ENCODE assay signal across 17 cellular contexts in genomic region chr1:95888877-95889799, GRCh38.
DNase-seq lines count a peak whose midpoint lies in the region; ATAC-seq, FAIRE-seq and TF ChIP-seq lines count a peak whose summit lies in the region.
"Had no signal": no experiment of that assay in that cellular context is flagged by ENCODE, and none has a peak within 500 bp of the region (broad histone marks: within the 10 kb centered on the region; RNA-seq: fewer than 3 reads in every experiment).

No MANE protein-coding gene starts in this region.

- 37% methylated on average over 8 of the region's 8 CpGs for WGBS in hepatocyte (ENCODE audit: low lambda C conversion rate, missing lambda C conversion rate)

- H3K4me1 ChIP-seq in PC-9 (replicated peaks; ENCODE audit: insufficient read depth), result no peaks in the 10 kb centered on the region
- H3K4me1 ChIP-seq in hepatocyte (ENCODE audit: insufficient read depth), result no peaks in the 10 kb centered on the region

- H3K4me2 ChIP-seq in PC-9, result no peak overlapping the region
- H3K4me2 ChIP-seq in hepatocyte, result peak overlapping the region; percentile 61

- H4K20me1 ChIP-seq in PC-9 (ENCODE audit: insufficient read depth) (no peaks in the 10 kb centered on the region), hepatocyte (ENCODE audit: insufficient read depth, poor library complexity, severe bottlenecking) (no peaks in the 10 kb centered on the region)

- H3K79me2 ChIP-seq in PC-9 (ENCODE audit: low read depth) (no peaks in the 10 kb centered on the region), hepatocyte (no peaks in the 10 kb centered on the region)

- H3K9me3 ChIP-seq in PC-9 (ENCODE audit: insufficient read depth, low read depth) (no peaks in the 10 kb centered on the region), hepatocyte (ENCODE audit: low read depth) (no peaks in the 10 kb centered on the region)

- H3K27me3 ChIP-seq in PC-9 (ENCODE audit: insufficient read depth, low read depth) (no peaks in the 10 kb centered on the region), hepatocyte (no peaks in the 10 kb centered on the region)

- intact Hi-C loops in Right ventricle myocardium superior (cut with DNase I), result no loop called here
- intact Hi-C loops in cardiac septum (cut with DNase I), result no loop called here
- intact Hi-C loops in PC-9 (cut with micrococcal nuclease; ENCODE audit: unreplicated experiment), result no loop called here

- no peaks in the 10 kb centered on the region for H3F3A ChIP-seq in PC-9 (ENCODE audit: insufficient read depth, low read depth)

- H3K9me2 ChIP-seq in PC-9 (ENCODE audit: insufficient read depth) (no peaks in the 10 kb centered on the region; the same call in 1 of the 2 replicates), hepatocyte (replicated peaks; ENCODE audit: insufficient read depth) (no peaks in the 10 kb centered on the region)

- H2AFZ ChIP-seq in PC-9, result 0 out of 2 replicates have a peak overlapping the region, but pooled peaks have one; percentile 2
- peak overlapping the region; percentile 53 for H2AFZ ChIP-seq in hepatocyte

- TF ChIP-seq CTCF in PC-9 (conservative IDR thresholded peaks at IDR 0.05), result no peak
- TF ChIP-seq CTCF in hepatocyte (IDR thresholded peaks at IDR 0.05; ENCODE audit: poor library complexity), result no peak
- TF ChIP-seq CTCF in GM13976 (IDR thresholded peaks at IDR 0.05; ENCODE audit: borderline replicate concordance, control extremely low read depth, extremely low read depth, insufficient read depth, missing control alignments), result no peak

- no peak overlapping the region for H3K27ac ChIP-seq in PC-9
- no peak overlapping the region for H3K27ac ChIP-seq in hepatocyte

- no TSS peak for BruUV-seq in PC-9 (replicated peaks; lab: Mats Ljungman, UMichigan)

- POLR2A ChIA-PET in PC-9 (lab: Charles Lee; ENCODE audit: unreplicated experiment), result no interaction called here

- CTCF ChIA-PET in PC-9 (lab: Charles Lee), result interaction anchor here (0.5 kb wide), 1 partner anchor 655 kb away, joined by 3 read pairs; the partner anchor contains the start of gene RWDD3

- no peak for FAIRE-seq in RCC 7860 (lab: Jason Lieb, UNC)
- FAIRE-seq: GM12892, K562, urothelium cell line had no signal

- H3K36me3 ChIP-seq in PC-9 (ENCODE audit: low read depth), result no peaks in the 10 kb centered on the region
- H3K36me3 ChIP-seq in hepatocyte (replicated peaks; ENCODE audit: insufficient read depth, low read depth), result no peaks in the 10 kb centered on the region

- H3K4me3 ChIP-seq in PC-9 (no peak overlapping the region), hepatocyte (no peak overlapping the region)
- H3K4me3 ChIP-seq: K562 had no signal

- ATAC-seq in Right ventricle myocardium superior (ENCODE audit: poor library complexity) (peak; percentile 64), GM19324 (IDR thresholded peaks at IDR 0.05; ENCODE audit: low FRiP score, unreplicated experiment) (no peak)
- ATAC-seq: K562 had no signal

- in situ Hi-C loops in GM13976 (cut with MboI; ENCODE audit: low sequenced_read_pairs, unreplicated experiment), result no loop called here

- DNase-seq in Right ventricle myocardium superior, result no peak
- DNase-seq in cardiac septum (ENCODE audit: low spot score), result no peak
- no peak for DNase-seq in PC-9
- DNase-seq in hepatocyte (ENCODE audit: low spot score), result no peak
- no peak for DNase-seq in LoVo (ENCODE audit: low spot score)
- DNase-seq in RCC 7860 (ENCODE audit: low spot score), result no peak
- no peak for DNase-seq in GM13976 (ENCODE audit: low spot score)
- DNase-seq: activated CD4-positive, alpha-beta memory T cell treated with anti-CD3 and anti-CD28 coated beads for 36 hours; activated effector memory CD4-positive, alpha-beta T cell treated with Interleukin-2 at 50 U/mL for 16 hours; erythroblast; hypothalamus; posterior cingulate gyrus; SHP77 had no signal
